In the genomic region with DNA sequence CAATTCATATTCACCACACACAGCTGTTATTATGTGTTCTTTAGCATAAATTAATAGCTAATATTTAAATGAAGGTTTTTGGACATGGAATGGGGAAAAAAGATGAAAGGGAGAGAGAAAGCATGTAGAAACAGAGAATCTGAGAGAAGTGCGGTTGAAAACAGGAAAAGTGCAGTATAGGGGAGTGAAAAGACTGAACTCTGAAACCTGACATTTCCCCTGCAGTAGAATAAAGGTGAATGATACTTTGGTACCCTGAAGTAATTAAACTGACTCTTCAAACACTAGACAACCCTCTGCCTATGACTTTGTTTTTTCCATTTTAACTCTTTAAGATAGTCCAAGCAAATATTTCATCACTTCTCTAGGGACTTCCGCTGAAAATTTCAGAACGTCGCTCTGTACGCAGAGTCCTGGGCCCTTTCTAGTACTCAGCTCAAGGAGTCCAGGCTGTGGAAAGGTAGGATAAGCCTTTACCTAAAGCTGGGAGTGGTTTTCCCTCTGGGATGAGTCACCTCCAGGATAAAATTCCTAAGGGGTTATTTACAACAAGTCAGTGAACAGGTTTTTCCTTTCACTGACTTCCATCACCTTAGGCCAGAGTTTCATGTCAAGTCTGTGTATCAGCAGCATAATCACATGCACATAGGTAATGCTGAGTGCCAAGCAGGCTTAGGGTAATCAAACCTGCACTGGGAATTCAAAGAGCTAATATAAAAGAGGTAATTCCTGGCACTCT, we compare ENCODE assay signal across 19 cellular contexts.
DNase-seq lines count a peak whose midpoint lies in the region; ATAC-seq, FAIRE-seq and TF ChIP-seq lines count a peak whose summit lies in the region.
"Had no signal": no experiment of that assay in that cellular context is flagged by ENCODE, and none has a peak within 500 bp of the region (broad histone marks: within the 10 kb centered on the region; RNA-seq: fewer than 3 reads in every experiment).

No MANE protein-coding gene starts in this region.

- CTCF ChIA-PET in H1 (lab: Charles Lee; ENCODE audit: partially characterized antibody): interaction anchor here (1.9 to 3.7 kb wide), 2 partner anchors 13 to 21 kb away, joined by 4 to 13 read pairs; no protein-coding TSS in a partner anchor

- no peak overlapping the region for H3K4ac ChIP-seq in H1 (replicated peaks; ENCODE audit: insufficient read length, low read depth, low read length)

- no peak overlapping the region for H2BK20ac ChIP-seq in H1 (ENCODE audit: low read length)

- intact Hi-C loops in left lung (cut with DNase I): no loop called here

- H3K27me3 ChIP-seq in H1 (replicated peaks in 1 of 4; ENCODE audit: control insufficient read depth in 3 of 4, extremely low read depth in 1 of 4, insufficient read depth in 3 of 4, low read length in 3 of 4): no peaks in the 10 kb centered on the region
- H3K27me3 ChIP-seq in left lung: no peaks in the 10 kb centered on the region
- H3K27me3 ChIP-seq: pancreas had no signal

- 90% methylated on average over 5 of the region's 5 CpGs; no CpG with 5 or more reads in 1 of the 2 experiments for WGBS in H1 (ENCODE audit: extremely low coverage in 1 of 2, insufficient coverage in 1 of 2, insufficient read length in 1 of 2, insufficient replicate concordance in 2 of 2, low coverage in 1 of 2, low lambda C conversion rate in 2 of 2, missing lambda C conversion rate in 1 of 2), 2 experiments

- H3K36me3 ChIP-seq in H1 (ENCODE audit: control insufficient read depth in 2 of 4, insufficient read depth in 4 of 4, low read length in 3 of 4) (no peaks in the 10 kb centered on the region; a peak in 1 of 8 replicates), left lung (no peaks in the 10 kb centered on the region)
- H3K36me3 ChIP-seq: pancreas had no signal

- TF ChIP-seq POLR2A in H1 (IDR thresholded peaks at IDR 0.05; ENCODE audit: control extremely low read depth in 1 of 2, low read depth in 2 of 2, low read length in 2 of 2): no peak

- no peaks in the 10 kb centered on the region for H4K20me1 ChIP-seq in H1 (replicated peaks in 1 of 2; ENCODE audit: control insufficient read depth in 1 of 2, insufficient read depth in 2 of 2, low read length in 2 of 2)

- H3K9me3 ChIP-seq in H1 (ENCODE audit: insufficient read depth in 2 of 2, low read depth in 1 of 2, low read length in 1 of 2) (no peaks in the 10 kb centered on the region), left lung (no peaks in the 10 kb centered on the region)
- H3K9me3 ChIP-seq: pancreas had no signal

- no peak overlapping the region for H3K4me3 ChIP-seq in H1 (ENCODE audit: extremely low read depth in 1 of 4, insufficient read depth in 2 of 4, low read depth in 3 of 4, low read length in 4 of 4)
- no peak overlapping the region for H3K4me3 ChIP-seq in left lung
- H3K4me3 ChIP-seq: pancreas, skin epidermis had no signal

- H3K4me1 ChIP-seq in H1 (replicated peaks in 1 of 4; ENCODE audit: control insufficient read depth in 3 of 4, insufficient read depth in 4 of 4, low read length in 3 of 4) (peaks cover 0 to 5% (median 0%) of the 10 kb centered on the region in 4 experiments; a peak in 1 of 7 replicates), left lung (no peaks in the 10 kb centered on the region)
- H3K4me1 ChIP-seq: pancreas had no signal

- no peak overlapping the region for H4K8ac ChIP-seq in H1 (ENCODE audit: extremely low read depth, insufficient read depth, low read length)

- H3K27ac ChIP-seq in H1 (ENCODE audit: low read depth, low read length) (no peak overlapping the region), left lung (no peak overlapping the region)
- H3K27ac ChIP-seq: pancreas, skin epidermis had no signal

- no peaks in the 10 kb centered on the region for H3K23me2 ChIP-seq in H1 (ENCODE audit: low read depth, low read length)

- ATAC-seq in left lung: peak; percentile 63
- ATAC-seq: naive thymus-derived CD4-positive, alpha-beta T cell; pancreas had no signal

- no peak overlapping the region for H2BK120ac ChIP-seq in H1 (replicated peaks; ENCODE audit: low read depth, low read length)

- no peak for TF ChIP-seq EP300 in H1 (IDR thresholded peaks at IDR 0.05; ENCODE audit: borderline replicate concordance in 1 of 2, low read depth in 2 of 2, low read length in 2 of 2)

- H3K14ac ChIP-seq in H1 (ENCODE audit: insufficient read length): no peak overlapping the region

- no peak overlapping the region for H2BK5ac ChIP-seq in H1 (ENCODE audit: low read depth, low read length)

- H3K56ac ChIP-seq in H1 (replicated peaks; ENCODE audit: insufficient read length, low read depth, low read length): no peak overlapping the region

- no peak overlapping the region for H2BK15ac ChIP-seq in H1 (ENCODE audit: low read length)

- no peak overlapping the region for H4K91ac ChIP-seq in H1 (replicated peaks; ENCODE audit: insufficient read length, low read length)

- H2BK12ac ChIP-seq in H1 (ENCODE audit: low read depth, low read length): no peak overlapping the region

- H3K79me2 ChIP-seq in H1 (ENCODE audit: control insufficient read depth in 1 of 2, insufficient read depth in 2 of 2, low read length in 2 of 2): no peaks in the 10 kb centered on the region

- H2AK5ac ChIP-seq in H1 (ENCODE audit: low read depth, low read length): no peak overlapping the region

- FAIRE-seq in GM18507 (lab: Jason Lieb, UNC) (peak; percentile 33), H1 (lab: Jason Lieb, UNC) (no peak)
- FAIRE-seq: G401.6, GM12892, H54, pancreas had no signal

- no peak for TF ChIP-seq CTCF in H1 (IDR thresholded peaks at IDR 0.05; ENCODE audit: control extremely low read depth in 1 of 3, insufficient read depth in 1 of 3, low read depth in 1 of 3, low read length in 3 of 3)
- TF ChIP-seq CTCF in left lung (IDR thresholded peaks at IDR 0.05): no peak

- POLR2A ChIA-PET in H1 (lab: Charles Lee; ENCODE audit: partially characterized antibody): no interaction called here

- no peak overlapping the region for H3K18ac ChIP-seq in H1 (ENCODE audit: extremely low read depth, low read length)

- no peak for TF ChIP-seq RAD21 in H1 (IDR thresholded peaks at IDR 0.05 in 1 of 2, conservative IDR thresholded peaks at IDR 0.05 in 1 of 2; ENCODE audit: low read depth in 2 of 2, low read length in 2 of 2)

- H3K4me2 ChIP-seq in H1 (ENCODE audit: insufficient read depth in 1 of 2, low read depth in 2 of 2, low read length in 2 of 2): no peak overlapping the region

- no peak overlapping the region for H3K23ac ChIP-seq in H1 (ENCODE audit: insufficient read length)

- DNase-seq in GM18507 (ENCODE audit: extremely low spot score, insufficient read length, low read depth) (no peak), NCI-H1105 (lab: John Stamatoyannopoulos, UW) (peak; percentile 4), H1 (ENCODE audit: low read depth in 1 of 2, low spot score in 2 of 2) (no peak), left lung (no peak), A172 (ENCODE audit: low spot score) (no peak), HCEC 1CT (no peak), GM03348 (ENCODE audit: low spot score) (no peak)
- DNase-seq in stimulated activated CD4-positive, alpha-beta T cell treated with anti-CD3 and anti-CD28 coated beads, Interleukin-4, amount 100 ng/mL, for 24 hours: no peak
- DNase-seq: activated effector memory CD4-positive, alpha-beta T cell treated with anti-CD3 and anti-CD28 coated beads, Interleukin-2, amount 50 U/mL, for 16 hours; effector memory CD4-positive, alpha-beta T cell; Karpas-422; naive thymus-derived CD4-positive, alpha-beta T cell; NCI-H446; pancreas; SHP77 treated with DMSO at 0.1 percent for 48 hours had no signal

- H3K9ac ChIP-seq in H1 (replicated peaks in 1 of 4; ENCODE audit: extremely low read depth in 1 of 4, low read depth in 3 of 4, low read length in 3 of 4): no peak overlapping the region

- H4K5ac ChIP-seq in H1 (ENCODE audit: insufficient read length, low read depth, low read length): no peak overlapping the region

- H2AFZ ChIP-seq in H1 (ENCODE audit: low read length): no peak overlapping the region; the same call in 1 of the 2 replicates

- no peaks in the 10 kb centered on the region for H3K79me1 ChIP-seq in H1 (ENCODE audit: low read depth, low read length)

TF ChIP-seq in H1, 55 proteins besides CTCF, POLR2A, EP300 and RAD21:
- TF ChIP-seq, protein P1, sequence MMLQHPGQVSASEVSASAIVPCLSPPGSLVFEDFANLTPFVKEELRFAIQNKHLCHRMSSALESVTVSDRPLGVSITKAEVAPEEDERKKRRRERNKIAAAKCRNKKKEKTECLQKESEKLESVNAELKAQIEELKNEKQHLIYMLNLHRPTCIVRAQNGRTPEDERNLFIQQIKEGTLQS (IDR thresholded peaks at IDR 0.05; ENCODE audit: insufficient read depth, low read depth, low read length): no peak
- TF ChIP-seq JUND (IDR thresholded peaks at IDR 0.05; ENCODE audit: low read length): peak; percentile 75; the same call in 1 of the 2 replicates
